In the genomic region with DNA sequence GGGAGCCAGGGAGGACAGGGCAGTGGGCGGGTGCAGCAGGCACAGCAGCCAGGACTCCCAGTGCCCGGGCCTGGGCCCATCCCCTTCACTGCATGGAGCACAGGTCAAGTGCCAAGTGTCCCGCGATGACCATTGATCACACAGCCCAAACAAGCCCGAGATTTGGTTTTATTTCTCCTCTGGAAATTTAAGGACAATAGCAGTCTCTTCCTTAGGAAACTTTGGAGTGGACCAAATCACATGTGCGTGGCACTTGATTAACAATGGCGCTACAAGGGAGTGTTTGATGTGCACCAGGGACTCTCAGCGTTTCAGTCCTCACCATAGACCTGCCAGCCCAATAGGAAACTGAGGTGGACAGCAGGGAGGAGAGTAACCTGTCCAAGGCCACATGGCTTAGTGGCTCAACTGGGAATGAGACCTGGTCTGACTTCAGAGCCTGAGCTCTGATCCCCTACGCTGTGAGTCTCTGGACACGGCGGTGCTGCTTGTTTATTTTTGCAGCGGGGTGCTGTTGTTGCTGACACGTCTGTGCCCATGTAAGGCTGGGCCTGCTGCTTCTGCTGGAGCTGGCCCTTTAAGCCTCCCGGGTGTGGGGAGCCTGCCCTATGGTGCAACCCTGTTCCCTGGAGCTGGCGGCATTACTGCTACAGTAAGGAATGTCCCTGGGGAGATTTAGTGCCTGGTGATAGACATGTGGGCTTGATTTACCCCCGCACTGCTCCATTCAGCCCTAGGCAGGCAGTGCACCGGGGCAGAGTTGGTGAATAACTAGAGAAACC, we compare ENCODE assay signal across 8 cellular contexts.
DNase-seq lines count a peak whose midpoint lies in the region; ATAC-seq and TF ChIP-seq lines count a peak whose summit lies in the region.

No MANE protein-coding gene starts in this region.

- POLR2A ChIA-PET in HEK293 (lab: Yijun Ruan, JAX), result no interaction called here

- H3K4me1 ChIP-seq in HEK293 (ENCODE audit: control insufficient read depth, insufficient read depth, low read length) (peaks cover 9% of the 10 kb centered on the region), smooth muscle cell (ENCODE audit: low read depth) (no peaks in the 10 kb centered on the region)

- H3K27me3 ChIP-seq in smooth muscle cell (ENCODE audit: low read depth), result no peaks in the 10 kb centered on the region

- peak; percentile 90 to 91 for ATAC-seq in left cardiac atrium
- no peak for ATAC-seq in HG03565 (IDR thresholded peaks at IDR 0.05; ENCODE audit: unreplicated experiment)
- ATAC-seq in GM21723 (IDR thresholded peaks at IDR 0.05; ENCODE audit: unreplicated experiment), result no peak

- no peak overlapping the region for H3K27ac ChIP-seq in HEK293 (ENCODE audit: extremely low read depth, low read depth, low read length)
- H3K27ac ChIP-seq in smooth muscle cell (ENCODE audit: low read depth), result peak overlapping the region; percentile 29

- H3F3A ChIP-seq in smooth muscle cell (ENCODE audit: low read depth), result peaks cover 5% of the 10 kb centered on the region

- TF ChIP-seq CTCF in HEK293 (tag by site-specific recombination; IDR thresholded peaks at IDR 0.05), result no peak
- TF ChIP-seq CTCF in smooth muscle cell (IDR thresholded peaks at IDR 0.05; ENCODE audit: borderline replicate concordance, insufficient read depth, poor library complexity, severe bottlenecking), result no peak

- DNase-seq in T1000 (lab: John Stamatoyannopoulos, UW) (peak; percentile 86), left cardiac atrium (peak; percentile 74), smooth muscle cell (lab: John Stamatoyannopoulos, UW; ENCODE audit: unreplicated experiment) (peak; percentile 29), NCI-H446 treated with DMSO at 0.1 percent for 48 hours (lab: John Stamatoyannopoulos, UW) (no peak), GF-D8 (lab: John Stamatoyannopoulos, UW) (no peak)

- intact Hi-C loops in left cardiac atrium (cut with DNase I), result no loop called here

- H3K79me2 ChIP-seq in smooth muscle cell (ENCODE audit: low read depth), result no peaks in the 10 kb centered on the region

- H3K9me3 ChIP-seq in HEK293 (ENCODE audit: control insufficient read depth, insufficient read depth, low read depth, low read length) (no peaks in the 10 kb centered on the region), smooth muscle cell (replicated peaks; ENCODE audit: low read depth) (no peaks in the 10 kb centered on the region)

- 46% methylated on average over 17 of the region's 17 CpGs for WGBS in smooth muscle cell (ENCODE audit: low lambda C conversion rate)

- CTCF ChIA-PET in HEK293 (lab: Yijun Ruan, JAX), result interaction anchor here (1.4 kb wide), 1 partner anchor 10 kb away, joined by 3 read pairs; no protein-coding TSS in a partner anchor

- peak overlapping the region; percentile 44 for H2AFZ ChIP-seq in smooth muscle cell (ENCODE audit: low read depth)

- no peaks in the 10 kb centered on the region for H4K20me1 ChIP-seq in smooth muscle cell (ENCODE audit: low read depth)

- H3K36me3 ChIP-seq in HEK293 (ENCODE audit: control insufficient read depth in 2 of 2, insufficient read depth in 1 of 2, low read length in 2 of 2) (no peaks in the 10 kb centered on the region), smooth muscle cell (ENCODE audit: low read depth) (no peaks in the 10 kb centered on the region)

- H3K9ac ChIP-seq in smooth muscle cell (ENCODE audit: low read depth), result no peak overlapping the region

- peak overlapping the region; percentile 25 for H3K4me2 ChIP-seq in smooth muscle cell

- H3K4me3 ChIP-seq in HEK293 (ENCODE audit: low read depth, low read length) (no peak overlapping the region), smooth muscle cell (no peak overlapping the region)

TF ChIP-seq in HEK293, 187 proteins besides CTCF, POLR2A, EP300 and RAD21 (continues in another document):
- TF ChIP-seq, protein P1, sequence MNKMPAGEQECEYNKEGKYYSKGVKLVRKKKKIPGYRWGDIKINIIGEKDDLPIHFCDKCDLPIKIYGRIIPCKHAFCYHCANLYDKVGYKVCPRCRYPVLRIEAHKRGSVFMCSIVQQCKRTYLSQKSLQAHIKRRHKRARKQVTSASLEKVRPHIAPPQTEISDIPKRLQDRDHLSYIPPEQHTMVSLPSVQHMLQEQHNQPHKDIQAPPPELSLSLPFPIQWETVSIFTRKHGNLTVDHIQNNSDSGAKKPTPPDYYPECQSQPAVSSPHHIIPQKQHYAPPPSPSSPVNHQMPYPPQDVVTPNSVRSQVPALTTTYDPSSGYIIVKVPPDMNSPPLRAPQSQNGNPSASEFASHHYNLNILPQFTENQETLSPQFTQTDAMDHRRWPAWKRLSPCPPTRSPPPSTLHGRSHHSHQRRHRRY (tag by site-specific recombination; IDR thresholded peaks at IDR 0.05), result no peak
- TF ChIP-seq ZNF600 (tag by site-specific recombination; IDR thresholded peaks at IDR 0.05), result 0 out of 2 replicates have a peak, but pooled peaks have one; percentile 27
- no peak for TF ChIP-seq TCF7L2 (IDR thresholded peaks at IDR 0.05; ENCODE audit: borderline replicate concordance, low read depth, low read length)
- TF ChIP-seq ZNF843 (tag by site-specific recombination; IDR thresholded peaks at IDR 0.05), result no peak
- no peak for TF ChIP-seq ZNF10 (tag by site-specific recombination; IDR thresholded peaks at IDR 0.05)
- no peak for TF ChIP-seq ZNF350 (tag by site-specific recombination; IDR thresholded peaks at IDR 0.05)
- TF ChIP-seq, protein P2, sequence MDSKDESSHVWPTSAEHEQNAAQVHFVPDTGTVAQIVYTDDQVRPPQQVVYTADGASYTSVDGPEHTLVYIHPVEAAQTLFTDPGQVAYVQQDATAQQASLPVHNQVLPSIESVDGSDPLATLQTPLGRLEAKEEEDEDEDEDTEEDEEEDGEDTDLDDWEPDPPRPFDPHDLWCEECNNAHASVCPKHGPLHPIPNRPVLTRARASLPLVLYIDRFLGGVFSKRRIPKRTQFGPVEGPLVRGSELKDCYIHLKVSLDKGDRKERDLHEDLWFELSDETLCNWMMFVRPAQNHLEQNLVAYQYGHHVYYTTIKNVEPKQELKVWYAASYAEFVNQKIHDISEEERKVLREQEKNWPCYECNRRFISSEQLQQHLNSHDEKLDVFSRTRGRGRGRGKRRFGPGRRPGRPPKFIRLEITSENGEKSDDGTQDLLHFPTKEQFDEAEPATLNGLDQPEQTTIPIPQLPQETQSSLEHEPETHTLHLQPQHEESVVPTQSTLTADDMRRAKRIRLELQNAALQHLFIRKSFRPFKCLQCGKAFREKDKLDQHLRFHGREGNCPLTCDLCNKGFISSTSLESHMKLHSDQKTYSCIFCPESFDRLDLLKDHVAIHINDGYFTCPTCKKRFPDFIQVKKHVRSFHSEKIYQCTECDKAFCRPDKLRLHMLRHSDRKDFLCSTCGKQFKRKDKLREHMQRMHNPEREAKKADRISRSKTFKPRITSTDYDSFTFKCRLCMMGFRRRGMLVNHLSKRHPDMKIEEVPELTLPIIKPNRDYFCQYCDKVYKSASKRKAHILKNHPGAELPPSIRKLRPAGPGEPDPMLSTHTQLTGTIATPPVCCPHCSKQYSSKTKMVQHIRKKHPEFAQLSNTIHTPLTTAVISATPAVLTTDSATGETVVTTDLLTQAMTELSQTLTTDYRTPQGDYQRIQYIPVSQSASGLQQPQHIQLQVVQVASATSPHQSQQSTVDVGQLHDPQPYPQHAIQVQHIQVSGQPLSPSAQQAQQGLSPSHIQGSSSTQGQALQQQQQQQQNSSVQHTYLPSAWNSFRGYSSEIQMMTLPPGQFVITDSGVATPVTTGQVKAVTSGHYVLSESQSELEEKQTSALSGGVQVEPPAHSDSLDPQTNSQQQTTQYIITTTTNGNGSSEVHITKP (tag by site-specific recombination; IDR thresholded peaks at IDR 0.05), result peak; percentile 47
- no peak for TF ChIP-seq HOXA7 (CRISPR knock-in tag; IDR thresholded peaks at IDR 0.05; ENCODE audit: borderline replicate concordance)
- TF ChIP-seq ZNF560 (tag by site-specific recombination; IDR thresholded peaks at IDR 0.05; ENCODE audit: borderline replicate concordance), result no peak
- no peak for TF ChIP-seq ZNF664 (tag by site-specific recombination; IDR thresholded peaks at IDR 0.05)
- TF ChIP-seq SALL2 (tag by site-specific recombination; IDR thresholded peaks at IDR 0.05; ENCODE audit: borderline replicate concordance), result no peak
- no peak for TF ChIP-seq MZF1 (tag by site-specific recombination; IDR thresholded peaks at IDR 0.05; ENCODE audit: borderline replicate concordance)
- TF ChIP-seq ZIC2 (tag by site-specific recombination; IDR thresholded peaks at IDR 0.05), result peak; percentile 98
- no peak for TF ChIP-seq ZNF24 (tag by site-specific recombination; IDR thresholded peaks at IDR 0.05)
- TF ChIP-seq ZNF391 (tag by site-specific recombination; IDR thresholded peaks at IDR 0.05; ENCODE audit: borderline replicate concordance, low read depth), result no peak
- no peak for TF ChIP-seq ZSCAN5A (tag by site-specific recombination; IDR thresholded peaks at IDR 0.05)
- TF ChIP-seq, protein P3, sequence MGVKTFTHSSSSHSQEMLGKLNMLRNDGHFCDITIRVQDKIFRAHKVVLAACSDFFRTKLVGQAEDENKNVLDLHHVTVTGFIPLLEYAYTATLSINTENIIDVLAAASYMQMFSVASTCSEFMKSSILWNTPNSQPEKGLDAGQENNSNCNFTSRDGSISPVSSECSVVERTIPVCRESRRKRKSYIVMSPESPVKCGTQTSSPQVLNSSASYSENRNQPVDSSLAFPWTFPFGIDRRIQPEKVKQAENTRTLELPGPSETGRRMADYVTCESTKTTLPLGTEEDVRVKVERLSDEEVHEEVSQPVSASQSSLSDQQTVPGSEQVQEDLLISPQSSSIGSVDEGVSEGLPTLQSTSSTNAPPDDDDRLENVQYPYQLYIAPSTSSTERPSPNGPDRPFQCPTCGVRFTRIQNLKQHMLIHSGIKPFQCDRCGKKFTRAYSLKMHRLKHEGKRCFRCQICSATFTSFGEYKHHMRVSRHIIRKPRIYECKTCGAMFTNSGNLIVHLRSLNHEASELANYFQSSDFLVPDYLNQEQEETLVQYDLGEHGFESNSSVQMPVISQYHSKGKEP (tag by site-specific recombination; IDR thresholded peaks at IDR 0.05), result no peak

Comparison
In these comparisons a context has a peak if more than half of its experiments do, and no peak if none do; other contexts are left out.
1. DNase-seq: peak in T1000 (single experiment), left cardiac atrium (single experiment) and smooth muscle cell (single experiment); none in NCI-H446 treated with DMSO at 0.1 percent for 48 hours (single experiment) and GF-D8 (single experiment).
2. ATAC-seq: peak in left cardiac atrium (2 of 2); none in HG03565 (single experiment) and GM21723 (single experiment).